11 cellular contexts compared by ENCODE assay signal in genomic region chr4:152102184-152103000, GRCh38.
DNase-seq lines count a peak whose midpoint lies in the region; ATAC-seq and TF ChIP-seq lines count a peak whose summit lies in the region.
"Had no signal": no experiment of that assay in that cellular context is flagged by ENCODE, and none has a peak within 500 bp of the region (broad histone marks: within the 10 kb centered on the region; RNA-seq: fewer than 3 reads in every experiment).

No MANE protein-coding gene starts in this region.

- H3K4me1 Mint-ChIP-seq in activated CD4-positive, alpha-beta T cell treated with anti-CD3 and anti-CD28 coated beads for 36 hours = peaks cover 88% of the 10 kb centered on the region
- peaks cover 64% of the 10 kb centered on the region for H3K4me1 Mint-ChIP-seq in T-helper 1 cell treated with Interleukin-12 subunit alpha and Interleukin-12 subunit beta and Interleukin-4 antibody, amounts not matched to agents 30 μg/mL and 1 μg/mL, for 36 hours (ENCODE audit: low read depth)

- POLR2A ChIA-PET in activated CD4-positive, alpha-beta T cell treated with anti-CD3 and anti-CD28 coated beads for 36 hours (lab: Charles Lee) = no interaction called here

- peak overlapping the region; percentile 66 for H3K4me3 Mint-ChIP-seq in activated CD4-positive, alpha-beta T cell treated with anti-CD3 and anti-CD28 coated beads for 36 hours
- H3K4me3 Mint-ChIP-seq in T-helper 1 cell treated with Interleukin-12 subunit alpha and Interleukin-12 subunit beta and Interleukin-4 antibody, amounts not matched to agents 30 μg/mL and 1 μg/mL, for 36 hours = peak overlapping the region; percentile 28

- DNase-seq in activated CD4-positive, alpha-beta T cell treated with anti-CD3 and anti-CD28 coated beads for 36 hours = no peak
- DNase-seq in activated CD4-positive, alpha-beta T cell treated with anti-CD3 and anti-CD28 coated beads for 48 hours = no peak
- DNase-seq in spleen (no peak), HuH-7 (ENCODE audit: low spot score) (no peak), right cardiac atrium (no peak)
- DNase-seq: NK-92 treated with Interleukin-12 subunit alpha and Interleukin-12 subunit beta, amount 100 ng/mL, for 24 hours; stimulated activated naive CD4-positive, alpha-beta T cell treated with Interleukin-2 at 50 U/mL for 16 hours had no signal

- H3K4me1 ChIP-seq in spleen (peaks cover 17 to 88% (median 58%) of the 10 kb centered on the region in 6 donors), right cardiac atrium (ENCODE audit: control insufficient read depth, insufficient read depth, low read length) (peaks cover 15% of the 10 kb centered on the region)

- H3K4me3 ChIP-seq in spleen (no peak overlapping the region), right cardiac atrium (ENCODE audit: low read length) (no peak overlapping the region)
- H3K4me3 ChIP-seq: right atrium auricular region had no signal

- intact Hi-C loops in activated CD4-positive, alpha-beta T cell treated with anti-CD3 and anti-CD28 coated beads for 36 hours (cut with DNase I, micrococcal nuclease) = loop anchor here in 1 of 2 experiments (5.0 kb wide), 1 partner anchor 435 kb away; the partner anchor contains the start of gene FBXW7
- intact Hi-C loops in spleen (cut with DNase I; ENCODE audit: low total_unique reads) (no loop called here), right cardiac atrium (cut with DNase I) (no loop called here)

- peaks cover 7% of the 10 kb centered on the region for H3K36me3 Mint-ChIP-seq in activated CD4-positive, alpha-beta T cell treated with anti-CD3 and anti-CD28 coated beads for 36 hours (ENCODE audit: low read depth)
- peaks cover 25% of the 10 kb centered on the region for H3K36me3 Mint-ChIP-seq in T-helper 1 cell treated with Interleukin-12 subunit alpha and Interleukin-12 subunit beta and Interleukin-4 antibody, amounts not matched to agents 30 μg/mL and 1 μg/mL, for 36 hours (ENCODE audit: low read depth)

- H3K27ac Mint-ChIP-seq in activated CD4-positive, alpha-beta T cell treated with anti-CD3 and anti-CD28 coated beads for 36 hours = peak overlapping the region; percentile 96
- H3K27ac Mint-ChIP-seq in T-helper 1 cell treated with Interleukin-12 subunit alpha and Interleukin-12 subunit beta and Interleukin-4 antibody, amounts not matched to agents 30 μg/mL and 1 μg/mL, for 36 hours = peak overlapping the region; percentile 99

- no peaks in the 10 kb centered on the region for H3K9me3 Mint-ChIP-seq in activated CD4-positive, alpha-beta T cell treated with anti-CD3 and anti-CD28 coated beads for 36 hours (ENCODE audit: low read depth)
- H3K9me3 Mint-ChIP-seq in T-helper 1 cell treated with Interleukin-12 subunit alpha and Interleukin-12 subunit beta and Interleukin-4 antibody, amounts not matched to agents 30 μg/mL and 1 μg/mL, for 36 hours = peaks cover 4% of the 10 kb centered on the region

- 83 to 93% (median 91%) methylated on average over 7 of the region's 7 CpGs for WGBS in spleen, 5 donors
- 84% methylated on average over 7 of the region's 7 CpGs for WGBS in right cardiac atrium

- ATAC-seq in activated CD4-positive, alpha-beta T cell treated with anti-CD3 and anti-CD28 coated beads for 36 hours = no peak
- ATAC-seq in esophagus mucosa (peak; percentile 22), HG03039 (IDR thresholded peaks at IDR 0.05; ENCODE audit: unreplicated experiment) (no peak), right cardiac atrium (no peak)

- no peaks in the 10 kb centered on the region for H3K27me3 Mint-ChIP-seq in activated CD4-positive, alpha-beta T cell treated with anti-CD3 and anti-CD28 coated beads for 36 hours
- no peaks in the 10 kb centered on the region for H3K27me3 Mint-ChIP-seq in T-helper 1 cell treated with Interleukin-12 subunit alpha and Interleukin-12 subunit beta and Interleukin-4 antibody, amounts not matched to agents 30 μg/mL and 1 μg/mL, for 36 hours (ENCODE audit: low read depth)

- CTCF ChIA-PET in activated CD4-positive, alpha-beta T cell treated with anti-CD3 and anti-CD28 coated beads for 36 hours (lab: Charles Lee) = interaction anchor here (1.1 to 1.9 kb wide), 4 partner anchors 9 to 300 kb away, joined by 3 to 10 read pairs (median 3); no protein-coding TSS in a partner anchor

- H3K9me3 ChIP-seq in spleen (no peaks in the 10 kb centered on the region), right cardiac atrium (ENCODE audit: control insufficient read depth, low read length) (no peaks in the 10 kb centered on the region)
- H3K9me3 ChIP-seq: right atrium auricular region had no signal

- H3K36me3 ChIP-seq in spleen = no peaks in the 10 kb centered on the region
- H3K36me3 ChIP-seq: right atrium auricular region had no signal

- TF ChIP-seq POLR2A in spleen (IDR thresholded peaks at IDR 0.05) = no peak

- peak overlapping the region in 5 of 8 donors; percentile 48 to 85 (median 82) for H3K27ac ChIP-seq in spleen
- H3K27ac ChIP-seq in right cardiac atrium (ENCODE audit: low read length) = no peak overlapping the region
- H3K27ac ChIP-seq: right atrium auricular region had no signal

- no peak for TF ChIP-seq CTCF in spleen (IDR thresholded peaks at IDR 0.05 in 8 of 11, conservative IDR thresholded peaks at IDR 0.05 in 3 of 11)

- H3K27me3 ChIP-seq in spleen (replicated peaks in 1 of 7) (no peaks in the 10 kb centered on the region), right cardiac atrium (ENCODE audit: control insufficient read depth, insufficient read depth) (no peaks in the 10 kb centered on the region)
- H3K27me3 ChIP-seq: right atrium auricular region had no signal
